12 cellular contexts compared by ENCODE assay signal in the genomic region with DNA sequence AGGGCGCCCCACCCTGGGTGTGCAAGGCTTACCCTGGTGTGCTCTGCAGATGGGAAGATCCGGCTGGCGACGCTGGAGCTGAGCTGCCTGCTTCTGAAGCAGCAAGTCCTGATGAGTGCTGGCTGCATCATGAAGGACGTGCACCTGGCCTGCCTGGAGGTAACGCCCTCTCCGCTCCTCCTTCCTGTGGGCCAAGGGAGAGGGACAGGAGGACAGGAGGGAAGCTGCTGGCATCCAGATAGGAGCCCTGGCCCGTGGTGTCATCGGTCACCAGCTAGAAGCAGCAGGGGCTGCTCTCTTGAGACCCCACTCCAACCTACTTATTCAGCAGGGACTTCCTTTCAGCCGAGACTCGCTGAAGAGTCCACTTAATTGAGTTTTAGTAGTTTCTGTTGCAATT.
"Had no signal": no experiment of that assay in that cellular context is flagged by ENCODE, and none has a peak within 500 bp of the region (broad histone marks: within the 10 kb centered on the region; RNA-seq: fewer than 3 reads in every experiment).

No MANE protein-coding gene starts in this region.

- DNase-seq: dermis blood vessel endothelial cell; esophagus squamous epithelium; foreskin fibroblast; kidney glomerular epithelial cell; mammary epithelial cell; mucosa of descending colon; naive thymus-derived CD8-positive, alpha-beta T cell; posterior cingulate gyrus; small intestine; stimulated activated CD4-positive, alpha-beta T cell treated with anti-CD3 and anti-CD28 coated beads, Interleukin-12 subunit alpha, Interleukin-12 subunit beta, amount 100 ng/mL, for 4 hours; stimulated activated naive CD4-positive, alpha-beta T cell treated with Interleukin-2 at 50 U/mL for 16 hours; thyroid gland had no signal

- H3K27ac ChIP-seq: esophagus squamous epithelium, thyroid gland had no signal

- H3K9me3 ChIP-seq: esophagus squamous epithelium, mucosa of descending colon, thyroid gland had no signal

- H3K27me3 ChIP-seq: esophagus squamous epithelium, thyroid gland had no signal

- ATAC-seq: mucosa of descending colon; naive thymus-derived CD8-positive, alpha-beta T cell had no signal

- H3K4me3 ChIP-seq: esophagus squamous epithelium, mucosa of descending colon, thyroid gland had no signal
